ENCODE assay signal across 14 cellular contexts in the genomic region with DNA sequence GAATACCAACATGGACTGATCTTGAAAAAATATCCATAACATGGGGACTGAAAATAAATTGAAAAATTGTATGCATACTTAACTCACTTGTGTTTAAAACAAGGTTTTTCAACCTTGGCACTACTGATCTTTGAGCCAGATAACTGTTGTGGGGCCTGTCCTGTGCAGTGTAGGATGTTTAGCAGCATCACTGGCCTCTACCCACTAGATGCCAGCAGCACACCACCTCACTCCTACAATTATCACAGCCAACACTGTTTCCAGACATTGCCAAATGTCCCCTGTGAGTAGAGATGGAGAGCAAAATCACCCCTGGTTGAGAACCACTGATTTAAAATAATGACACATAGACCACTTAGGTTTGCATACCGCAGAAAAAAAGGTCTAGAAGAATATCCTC. TPM values are rescaled to one million over a fixed set of nuclear protein-coding genes. Genes with fewer than 3 reads are reported as not detected.
DNase-seq lines count a peak whose midpoint lies in the region; ATAC-seq, FAIRE-seq and TF ChIP-seq lines count a peak whose summit lies in the region.
"Had no signal": no experiment of that assay in that cellular context is flagged by ENCODE, and none has a peak within 500 bp of the region (broad histone marks: within the 10 kb centered on the region; RNA-seq: fewer than 3 reads in every experiment).

No MANE protein-coding gene starts in this region.

- H3K27me3 Mint-ChIP-seq in endodermal cell (ENCODE audit: insufficient read depth) = peaks cover 6% of the 10 kb centered on the region

- H3K36me3 ChIP-seq in PC-3 (ENCODE audit: low read depth, low read length) (no peaks in the 10 kb centered on the region), endodermal cell (ENCODE audit: control insufficient read depth, insufficient read depth, low read length) (no peaks in the 10 kb centered on the region)
- H3K36me3 ChIP-seq: BE2C had no signal

- no TSS peak for BruUV-seq in PC-3 (replicated peaks; lab: Mats Ljungman, UMichigan)

- H3K4me3 ChIP-seq in PC-3 (ENCODE audit: low read length) (no peak overlapping the region), endodermal cell (ENCODE audit: low read length) (no peak overlapping the region), retinal pigment epithelial cell (ENCODE audit: low read length) (no peak overlapping the region)
- H3K4me3 ChIP-seq: coronary artery, K562, testis had no signal

- intact Hi-C loops in PC-3 (cut with micrococcal nuclease) = loop anchor here (1.0 to 5.0 kb wide), 3 partner anchors 21 to 803 kb away; no protein-coding TSS in a partner anchor

- H3K9ac ChIP-seq in PC-3 (ENCODE audit: low read length) (no peak overlapping the region), endodermal cell (ENCODE audit: extremely low read depth, low read length, poor library complexity, severe bottlenecking) (no peak overlapping the region)

- no peaks in the 10 kb centered on the region for H3F3A ChIP-seq in PC-3 (ENCODE audit: low read length, unreplicated experiment)

- TF ChIP-seq POLR2A in GM12891 (IDR thresholded peaks at IDR 0.05; ENCODE audit: low read depth, low read length) = no peak

- TF ChIP-seq CTCF in PC-3 (conservative IDR thresholded peaks at IDR 0.05; ENCODE audit: low read depth, low read length) (peak; percentile 60), endodermal cell (conservative IDR thresholded peaks at IDR 0.05) (peak; percentile 54), retinal pigment epithelial cell (conservative IDR thresholded peaks at IDR 0.05; ENCODE audit: low read depth, low read length) (peak; percentile 32)

- no peak overlapping the region for H3K4me2 ChIP-seq in PC-3 (ENCODE audit: low read length)

- no peak overlapping the region for H3K4me3 Mint-ChIP-seq in endodermal cell

- H4K20me1 ChIP-seq in PC-3 (ENCODE audit: low read length) = no peaks in the 10 kb centered on the region

- no peak overlapping the region for H3K27ac Mint-ChIP-seq in endodermal cell

- no peaks in the 10 kb centered on the region for H3K9me3 ChIP-seq in PC-3 (ENCODE audit: low read length)
- H3K9me3 ChIP-seq in endodermal cell (ENCODE audit: control insufficient read depth, low read length) = no peaks in the 10 kb centered on the region
- H3K9me3 ChIP-seq: BE2C, testis had no signal

- FAIRE-seq in GM12891 (lab: Jason Lieb, UNC) = no peak
- FAIRE-seq: K562 had no signal

- H3K79me2 ChIP-seq in PC-3 (ENCODE audit: low read length) = no peaks in the 10 kb centered on the region

- H3K9me2 ChIP-seq in PC-3 (replicated peaks; ENCODE audit: low read length) = no peaks in the 10 kb centered on the region

- H3K27me3 ChIP-seq in PC-3 (ENCODE audit: low read length) (no peaks in the 10 kb centered on the region), endodermal cell (ENCODE audit: control insufficient read depth, insufficient read depth, low read length, poor library complexity, severe bottlenecking) (no peaks in the 10 kb centered on the region)
- H3K27me3 ChIP-seq: BE2C, testis had no signal

- CTCF ChIA-PET in PC-3 (lab: Charles Lee) = no interaction called here

- H3K4me1 ChIP-seq in PC-3 (ENCODE audit: insufficient read depth, low read length) = peaks cover 12% of the 10 kb centered on the region; the same call in 1 of the 2 replicates
- no peaks in the 10 kb centered on the region for H3K4me1 ChIP-seq in endodermal cell (ENCODE audit: control insufficient read depth, insufficient read depth, low read length)
- H3K4me1 ChIP-seq: BE2C, testis had no signal

- no peaks in the 10 kb centered on the region for H3K9me3 Mint-ChIP-seq in endodermal cell

- no peak overlapping the region for H3K27ac ChIP-seq in PC-3 (ENCODE audit: low read length)
- no peak overlapping the region for H3K27ac ChIP-seq in endodermal cell (ENCODE audit: low read depth, low read length)
- H3K27ac ChIP-seq: coronary artery, testis had no signal

- H3K4me1 Mint-ChIP-seq in endodermal cell = no peaks in the 10 kb centered on the region

- POLR2A ChIA-PET in PC-3 (lab: Charles Lee; ENCODE audit: unreplicated experiment) = no interaction called here

- peak; percentile 7 to 66 for DNase-seq in NCI-H524 (lab: John Stamatoyannopoulos, UW)
- no peak for DNase-seq in NCI-H524 treated with DMSO at 0.1 percent for 48 hours (lab: John Stamatoyannopoulos, UW)
- DNase-seq in PC-3 = peak; percentile 54
- no peak for DNase-seq in endodermal cell
- DNase-seq in retinal pigment epithelial cell (ENCODE audit: low read depth) = no peak
- DNase-seq in NCI-H2107 treated with DMSO at 0.1 percent for 48 hours (lab: John Stamatoyannopoulos, UW; ENCODE audit: unreplicated experiment) = no peak
- DNase-seq in GM12891 (ENCODE audit: insufficient read length, low spot score) = no peak
- DNase-seq: activated CD4-positive, alpha-beta T cell treated with anti-CD3 and anti-CD28 coated beads, Interleukin-2, amount 50 U/mL, for 1 hour; activated gamma-delta T cell treated with Interleukin-2 at 50 U/mL for 16 hours; BE2C; testis had no signal

- peaks cover 13% of the 10 kb centered on the region for H3K36me3 Mint-ChIP-seq in endodermal cell (ENCODE audit: low read depth)

- ATAC-seq in PC-3 = peak; percentile 95
- ATAC-seq in GM18502 (IDR thresholded peaks at IDR 0.05; ENCODE audit: poor library complexity, unreplicated experiment) = no peak
- ATAC-seq: K562 had no signal

- H2AFZ ChIP-seq in PC-3 (ENCODE audit: low read length) = no peak overlapping the region

- 80 to 92% methylated on average over 1 of the region's 1 CpG for WGBS in endodermal cell (ENCODE audit: insufficient coverage in 1 of 2, insufficient read length in 1 of 2), 2 experiments

TF ChIP-seq in GM12891, 5 proteins besides CTCF, POLR2A, EP300 and RAD21:
- no peak for TF ChIP-seq PAX5 (IDR thresholded peaks at IDR 0.05; ENCODE audit: insufficient read depth, low read length, severe bottlenecking)
- no peak for TF ChIP-seq POU2F2 (IDR thresholded peaks at IDR 0.05; ENCODE audit: low read depth, low read length)
- TF ChIP-seq TAF1 (IDR thresholded peaks at IDR 0.05; ENCODE audit: low read depth, low read length) = no peak
- TF ChIP-seq SPI1 (IDR thresholded peaks at IDR 0.05; ENCODE audit: low read depth, low read length) = no peak
- TF ChIP-seq POLR2AphosphoS5 (IDR thresholded peaks at IDR 0.05; ENCODE audit: low read depth, low read length) = no peak

RNA-seq across cellular contexts. Expression of a gene that starts 45.0 kb away (rescaled TPM):
- total RNA-seq in PC-3 (2014; rRNA removed) (0.18 TPM in 1 of 2 replicates, not detected in the other), endodermal cell (10 to 100 TPM in 1 of 2 donors, 1 to 10 TPM in 1; 7.1 to 13.5 TPM)
- polyA plus RNA-seq in endodermal cell (2013, experiment 1 of 2) = 8.8 TPM
- 9.6 TPM for polyA plus RNA-seq in endodermal cell (2013, experiment 2 of 2)
- polyA plus RNA-seq in GM12891 (2012; ENCODE audit: low read depth, missing spikeins) = 0.04 TPM

Comparison
In these comparisons a context has a peak if more than half of its experiments do, and no peak if none do; other contexts are left out.
1. DNase-seq: peak in NCI-H524 (2 of 2) and PC-3 (single experiment); none in NCI-H524 treated with DMSO at 0.1 percent for 48 hours (single experiment), endodermal cell (single experiment), retinal pigment epithelial cell (single experiment), NCI-H2107 treated with DMSO at 0.1 percent for 48 hours (single experiment) and GM12891 (single experiment).
2. Peak in every context shown above with its lines, with median percentiles within 50 percentile points of each other: CTCF ChIP-seq.